8 cellular contexts compared by ENCODE assay signal in genomic region chr14:69460093-69460701, GRCh38. TPM values are rescaled to one million over a fixed set of nuclear protein-coding genes. Genes with fewer than 3 reads are reported as not detected.
DNase-seq lines count a peak whose midpoint lies in the region; ATAC-seq lines count a peak whose summit lies in the region.

No MANE protein-coding gene starts in this region.

- no peak overlapping the region for H3K4ac ChIP-seq in mesenchymal stem cell (ENCODE audit: low read depth in 1 of 2, low read length in 2 of 2)

- H2BK120ac ChIP-seq in mesenchymal stem cell (ENCODE audit: low read depth, low read length) = no peak overlapping the region

- H4K8ac ChIP-seq in mesenchymal stem cell (ENCODE audit: low read length) = no peak overlapping the region

- H2AFZ ChIP-seq in mesenchymal stem cell (ENCODE audit: low read depth, low read length) = no peak overlapping the region

- H3K23ac ChIP-seq in mesenchymal stem cell (ENCODE audit: low read length in 2 of 2) = no peak overlapping the region

- H3K36me3 ChIP-seq in effector memory CD4-positive, alpha-beta T cell (ENCODE audit: control insufficient read depth, insufficient read depth, low read length) = peaks cover 27% of the 10 kb centered on the region
- H3K36me3 ChIP-seq in mesenchymal stem cell (ENCODE audit: control insufficient read depth in 1 of 2, insufficient read depth in 2 of 2, low read depth in 1 of 2, low read length in 2 of 2) = peaks cover 14 to 63% of the 10 kb centered on the region in 2 experiments

- no peaks in the 10 kb centered on the region for H3K4me1 ChIP-seq in effector memory CD4-positive, alpha-beta T cell (ENCODE audit: control insufficient read depth, insufficient read depth, low read length, poor library complexity, severe bottlenecking)
- no peaks in the 10 kb centered on the region for H3K4me1 ChIP-seq in mesenchymal stem cell (ENCODE audit: control insufficient read depth, insufficient read depth, low read depth, low read length)

- H3K27ac ChIP-seq in effector memory CD4-positive, alpha-beta T cell (ENCODE audit: insufficient read depth, low read length, poor library complexity, severe bottlenecking) = no peak overlapping the region
- H3K27ac ChIP-seq in mesenchymal stem cell (ENCODE audit: low read length, poor library complexity, severe bottlenecking) = no peak overlapping the region

- H3K4me3 ChIP-seq in effector memory CD4-positive, alpha-beta T cell (ENCODE audit: insufficient read depth, low read depth, low read length, poor library complexity, severe bottlenecking) = no peak overlapping the region
- H3K4me3 ChIP-seq in mesenchymal stem cell (ENCODE audit: insufficient read depth in 1 of 2, low read depth in 1 of 2, low read length in 2 of 2) = no peak overlapping the region

- H4K91ac ChIP-seq in mesenchymal stem cell (ENCODE audit: low read length) = no peak overlapping the region

- no peak overlapping the region for H2AK5ac ChIP-seq in mesenchymal stem cell (ENCODE audit: low read length, severe bottlenecking)

- peak; percentile 64 for ATAC-seq in HG03175 (IDR thresholded peaks at IDR 0.05; ENCODE audit: unreplicated experiment)
- no peak for ATAC-seq in GM19351 (IDR thresholded peaks at IDR 0.05; ENCODE audit: unreplicated experiment)

- H3K27me3 ChIP-seq in effector memory CD4-positive, alpha-beta T cell (replicated peaks; ENCODE audit: control insufficient read depth, insufficient read depth, low read length, poor library complexity, severe bottlenecking) = no peaks in the 10 kb centered on the region
- H3K27me3 ChIP-seq in mesenchymal stem cell (ENCODE audit: control insufficient read depth in 1 of 2, insufficient read depth in 1 of 2, low read length in 2 of 2) = no peaks in the 10 kb centered on the region

- H3K18ac ChIP-seq in mesenchymal stem cell (ENCODE audit: low read depth in 1 of 2, low read length in 2 of 2) = no peak overlapping the region

- H3K4me2 ChIP-seq in mesenchymal stem cell (ENCODE audit: low read length, poor library complexity, severe bottlenecking) = no peak overlapping the region

- H2BK12ac ChIP-seq in mesenchymal stem cell (ENCODE audit: low read length in 2 of 2) = no peak overlapping the region

- no peak overlapping the region for H2BK15ac ChIP-seq in mesenchymal stem cell (ENCODE audit: low read depth, poor library complexity, severe bottlenecking)

- no peak overlapping the region for H3K14ac ChIP-seq in mesenchymal stem cell (ENCODE audit: low read length in 2 of 2)

- H3K9ac ChIP-seq in mesenchymal stem cell (ENCODE audit: low read length) = peak overlapping the region; percentile 46

- H3K79me1 ChIP-seq in mesenchymal stem cell (replicated peaks; ENCODE audit: low read length, poor library complexity, severe bottlenecking) = peaks cover 7% of the 10 kb centered on the region

- 27% methylated on average over 4 of the region's 4 CpGs for WGBS in mesenchymal stem cell

- no peak overlapping the region for H2BK5ac ChIP-seq in mesenchymal stem cell (ENCODE audit: low read depth, low read length, poor library complexity, severe bottlenecking)

- no peaks in the 10 kb centered on the region for H3K9me3 ChIP-seq in effector memory CD4-positive, alpha-beta T cell (ENCODE audit: control insufficient read depth, low read length)
- no peaks in the 10 kb centered on the region for H3K9me3 ChIP-seq in mesenchymal stem cell (ENCODE audit: control insufficient read depth, low read length)

- DNase-seq in COLO668 (lab: John Stamatoyannopoulos, UW; ENCODE audit: unreplicated experiment) = peak; percentile 69
- DNase-seq in NCI-H526 (lab: John Stamatoyannopoulos, UW) = peak; percentile 40 to 84
- DNase-seq in activated CD4-positive, alpha-beta T cell treated with anti-CD3 and anti-CD28 coated beads, Interleukin-2, amount 50 U/mL, for 4 hours = peak; percentile 49 to 50
- peak in 2 of 3 donors; percentile 6 to 29 for DNase-seq in effector memory CD4-positive, alpha-beta T cell
- DNase-seq in mesenchymal stem cell = peak; percentile 92
- DNase-seq in stimulated activated CD8-positive, alpha-beta memory T cell treated with anti-CD3 and anti-CD28 coated beads, Interleukin-7, amount 100 ng/mL, for 1 hour (ENCODE audit: low read depth in 2 of 2) = peak; percentile 2 to 15

RNA-seq across cellular contexts. Expression of gene PLEKHD1, which starts 24.3 kb away (rescaled TPM):
- polyA plus RNA-seq in mesenchymal stem cell (2013, experiment 1 of 2) = 0.04 TPM
- polyA plus RNA-seq in mesenchymal stem cell (2013, experiment 2 of 2) = 0.01 TPM

Comparison
In these comparisons a context has a peak if more than half of its experiments do, and no peak if none do; other contexts are left out.
1. DNase-seq: peak in every context shown above with its lines; median percentile 92 in mesenchymal stem cell; 69 in COLO668; 62 in NCI-H526; 50 in activated CD4-positive, alpha-beta T cell treated with anti-CD3 and anti-CD28 coated beads, Interleukin-2, amount 50 U/mL, for 4 hours; 18 in effector memory CD4-positive, alpha-beta T cell; 8 in stimulated activated CD8-positive, alpha-beta memory T cell treated with anti-CD3 and anti-CD28 coated beads, Interleukin-7, amount 100 ng/mL, for 1 hour.